Comparison of ENCODE assay signal across 14 cellular contexts in the genomic region with DNA sequence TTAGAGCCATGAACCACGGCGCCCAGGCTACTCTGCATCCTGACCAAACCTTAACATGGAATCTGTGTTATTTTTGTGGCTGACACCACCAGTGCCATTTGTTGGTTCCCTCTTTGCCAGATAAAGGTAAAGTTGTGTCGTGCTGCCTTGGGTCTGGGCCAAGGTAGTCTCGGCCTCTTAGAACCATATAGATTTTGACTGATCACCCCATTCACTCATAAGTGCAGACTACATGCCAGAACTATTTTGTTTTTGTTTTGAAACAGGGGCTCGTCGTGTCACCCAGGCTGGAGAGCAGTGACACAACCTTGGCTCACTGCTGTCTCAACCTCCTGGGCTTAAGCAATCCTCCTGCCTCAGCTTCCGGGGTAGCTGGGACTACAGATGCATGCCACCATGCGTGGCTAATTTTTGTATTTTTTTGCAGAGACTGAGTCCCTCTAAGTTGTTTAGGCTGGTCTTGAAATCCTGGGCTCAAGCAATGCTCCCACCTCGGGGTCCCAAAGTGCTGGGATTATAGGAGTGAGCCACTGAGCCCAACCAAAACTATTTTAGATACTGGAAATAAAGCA. TPM values are rescaled to one million over a fixed set of nuclear protein-coding genes. Genes with fewer than 3 reads are reported as not detected.
A peak's percentile ranks its signal among the peaks of the same experiment; 100 is the strongest.
DNase-seq lines count a peak whose midpoint lies in the region; ATAC-seq and TF ChIP-seq lines count a peak whose summit lies in the region.
"Had no signal": no experiment of that assay in that cellular context is flagged by ENCODE, and none has a peak within 500 bp of the region (broad histone marks: within the 10 kb centered on the region; RNA-seq: fewer than 3 reads in every experiment).

No MANE protein-coding gene starts in this region.

- H3K9me3 ChIP-seq in mesenchymal stem cell (ENCODE audit: control insufficient read depth, low read length), result no peaks in the 10 kb centered on the region
- H3K9me3 ChIP-seq in CD8-positive, alpha-beta T cell (ENCODE audit: low read length), result no peaks in the 10 kb centered on the region

- H3K4ac ChIP-seq in mesenchymal stem cell (ENCODE audit: low read depth in 1 of 2, low read length in 2 of 2), result no peak overlapping the region

- peaks cover 25% of the 10 kb centered on the region for H3K27me3 Mint-ChIP-seq in CD8-positive, alpha-beta T cell (ENCODE audit: low read depth)

- H3K4me3 ChIP-seq in cardiac fibroblast (replicated peaks in 1 of 2; ENCODE audit: low read depth in 2 of 2, low read length in 2 of 2), result no peak overlapping the region
- no peak overlapping the region for H3K4me3 ChIP-seq in mesenchymal stem cell (ENCODE audit: insufficient read depth in 1 of 2, low read depth in 1 of 2, low read length in 2 of 2)
- H3K4me3 ChIP-seq in CD8-positive, alpha-beta T cell (ENCODE audit: low read depth, low read length), result no peak overlapping the region

- H3K27ac Mint-ChIP-seq in CD8-positive, alpha-beta T cell, result no peak overlapping the region
- H3K27ac Mint-ChIP-seq: activated T-cell treated with anti-CD3 and anti-CD28 coated beads, Interleukin-2, amount 50 U/mL, for 72 hours had no signal

- H3K4me1 Mint-ChIP-seq in CD8-positive, alpha-beta T cell (ENCODE audit: low read depth), result no peaks in the 10 kb centered on the region

- H3K9ac ChIP-seq in mesenchymal stem cell (ENCODE audit: low read length), result peak overlapping the region; percentile 24

- H2BK120ac ChIP-seq in mesenchymal stem cell (ENCODE audit: low read depth, low read length), result peak overlapping the region; percentile 37

- POLR2A ChIA-PET in CD8-positive, alpha-beta T cell (lab: Charles Lee), result no interaction called here

- H2BK12ac ChIP-seq in mesenchymal stem cell (ENCODE audit: low read length in 2 of 2), result peak overlapping the region; percentile 70 to 83

- no peak overlapping the region for H2AK5ac ChIP-seq in mesenchymal stem cell (ENCODE audit: low read length, severe bottlenecking)

- H3K4me1 ChIP-seq in mesenchymal stem cell (ENCODE audit: control insufficient read depth, insufficient read depth, low read depth, low read length), result peaks cover 4% of the 10 kb centered on the region
- no peaks in the 10 kb centered on the region for H3K4me1 ChIP-seq in CD8-positive, alpha-beta T cell (ENCODE audit: insufficient read depth, low read length)

- peak overlapping the region; percentile 12 for H2BK15ac ChIP-seq in mesenchymal stem cell (ENCODE audit: low read depth, poor library complexity, severe bottlenecking)

- H3K79me1 ChIP-seq in mesenchymal stem cell (replicated peaks; ENCODE audit: low read length, poor library complexity, severe bottlenecking), result no peaks in the 10 kb centered on the region

- peak overlapping the region in 1 of 2 experiments; percentile 28 for H3K18ac ChIP-seq in mesenchymal stem cell (ENCODE audit: low read depth in 1 of 2, low read length in 2 of 2)

- H3K4me3 Mint-ChIP-seq in CD8-positive, alpha-beta T cell, result no peak overlapping the region
- H3K4me3 Mint-ChIP-seq: activated T-cell treated with anti-CD3 and anti-CD28 coated beads, Interleukin-2, amount 50 U/mL, for 72 hours had no signal

- peak overlapping the region; percentile 82 for H4K8ac ChIP-seq in mesenchymal stem cell (ENCODE audit: low read length)

- H3K14ac ChIP-seq in mesenchymal stem cell (ENCODE audit: low read length in 2 of 2), result no peak overlapping the region

- no peak overlapping the region for H2BK5ac ChIP-seq in mesenchymal stem cell (ENCODE audit: low read depth, low read length, poor library complexity, severe bottlenecking)

- no peaks in the 10 kb centered on the region for H3K27me3 ChIP-seq in mesenchymal stem cell (ENCODE audit: control insufficient read depth in 1 of 2, insufficient read depth in 1 of 2, low read length in 2 of 2)
- H3K27me3 ChIP-seq in CD8-positive, alpha-beta T cell (ENCODE audit: insufficient read depth, low read length), result no peaks in the 10 kb centered on the region

- H2AFZ ChIP-seq in mesenchymal stem cell (ENCODE audit: low read depth, low read length), result no peak overlapping the region

- DNase-seq in EL (peak; percentile 44), NOMO-1 treated with DMSO at 0.1 percent for 48 hours (lab: John Stamatoyannopoulos, UW; ENCODE audit: unreplicated experiment) (peak; percentile 68), cardiac fibroblast (ENCODE audit: low read depth in 2 of 2) (peak; percentile 49 to 80), mesenchymal stem cell (peak; percentile 39), NAMALWA (ENCODE audit: low spot score) (no peak), OCI-M2 (lab: John Stamatoyannopoulos, UW; ENCODE audit: unreplicated experiment) (no peak), NCI-H345 treated with DMSO at 0.1 percent for 48 hours (lab: John Stamatoyannopoulos, UW; ENCODE audit: unreplicated experiment) (no peak)
- no peak for DNase-seq in CD8-positive, alpha-beta T cell
- DNase-seq: activated CD4-positive, CD25-positive, alpha-beta regulatory T cell treated with anti-CD3 and anti-CD28 coated beads, Interleukin-2, amount 50 U/mL, for 72 hours; activated T-cell treated with anti-CD3 and anti-CD28 coated beads, Interleukin-2, amount 50 U/mL, for 72 hours; posterior cingulate gyrus; SHP77; stimulated activated CD4-positive, alpha-beta T cell treated with anti-CD3 and anti-CD28 coated beads, Interleukin-2, amount 100 ng/mL, for 48 hours; stimulated activated naive CD8-positive, alpha-beta T cell treated with anti-CD3 and anti-CD28 coated beads, Interleukin-15, Interleukin-2, amounts not matched to agents 100 U/mL and 50 U/mL, for 24 hours had no signal

- TF ChIP-seq CTCF in cardiac fibroblast (IDR thresholded peaks at IDR 0.05; ENCODE audit: low read depth, low read length), result no peak
- no peak for TF ChIP-seq CTCF in CD8-positive, alpha-beta T cell (IDR thresholded peaks at IDR 0.05)

- no peak for ATAC-seq in CD8-positive, alpha-beta T cell
- ATAC-seq: activated T-cell treated with anti-CD3 and anti-CD28 coated beads, Interleukin-2, amount 50 U/mL, for 72 hours; stimulated activated naive CD8-positive, alpha-beta T cell treated with anti-CD3 and anti-CD28 coated beads, Interleukin-15, Interleukin-2, amounts not matched to agents 100 U/mL and 50 U/mL, for 24 hours had no signal

- H3K27ac ChIP-seq in mesenchymal stem cell (ENCODE audit: low read length, poor library complexity, severe bottlenecking), result no peak overlapping the region
- no peak overlapping the region for H3K27ac ChIP-seq in CD8-positive, alpha-beta T cell (ENCODE audit: low read depth, low read length)

- 76% methylated on average over 8 of the region's 9 CpGs for WGBS in mesenchymal stem cell

- H3K36me3 Mint-ChIP-seq in CD8-positive, alpha-beta T cell, result no peaks in the 10 kb centered on the region

- H3K9me3 Mint-ChIP-seq in CD8-positive, alpha-beta T cell, result no peaks in the 10 kb centered on the region
- H3K9me3 Mint-ChIP-seq: activated T-cell treated with anti-CD3 and anti-CD28 coated beads, Interleukin-2, amount 50 U/mL, for 72 hours had no signal

- H3K23ac ChIP-seq in mesenchymal stem cell (ENCODE audit: low read length in 2 of 2), result no peak overlapping the region

- CTCF ChIA-PET in CD8-positive, alpha-beta T cell (lab: Charles Lee), result no interaction called here

- H3K4me2 ChIP-seq in mesenchymal stem cell (ENCODE audit: low read length, poor library complexity, severe bottlenecking), result no peak overlapping the region

- intact Hi-C loops in CD8-positive, alpha-beta T cell (cut with DNase I, micrococcal nuclease), result no loop called here

- no peak overlapping the region for H4K91ac ChIP-seq in mesenchymal stem cell (ENCODE audit: low read length)

- no peaks in the 10 kb centered on the region for H3K36me3 ChIP-seq in mesenchymal stem cell (ENCODE audit: control insufficient read depth in 1 of 2, insufficient read depth in 2 of 2, low read depth in 1 of 2, low read length in 2 of 2)
- no peaks in the 10 kb centered on the region for H3K36me3 ChIP-seq in CD8-positive, alpha-beta T cell (ENCODE audit: insufficient read depth, low read length)

RNA-seq across cellular contexts. Expression of a gene that starts 19.2 kb away (rescaled TPM):
- polyA plus RNA-seq in mesenchymal stem cell (2013, experiment 1 of 2), result 45.9 TPM
- polyA plus RNA-seq in mesenchymal stem cell (2013, experiment 2 of 2), result 43.6 TPM
- total RNA-seq in CD8-positive, alpha-beta T cell, result not detected

RNA-seq across cellular contexts. Expression of a gene that starts 20.8 kb away (rescaled TPM):
- polyA plus RNA-seq in mesenchymal stem cell (2013, experiment 1 of 2), result 2.3 TPM
- polyA plus RNA-seq in mesenchymal stem cell (2013, experiment 2 of 2), result 2.5 TPM
- total RNA-seq in CD8-positive, alpha-beta T cell, result 1 to 10 TPM; 5.6 to 6.3 TPM

Comparison
In these comparisons a context has a peak if more than half of its experiments do, and no peak if none do; other contexts are left out.
1. DNase-seq: peak in EL (single experiment), NOMO-1 treated with DMSO at 0.1 percent for 48 hours (single experiment), cardiac fibroblast (2 of 2) and mesenchymal stem cell (single experiment); none in CD8-positive, alpha-beta T cell (0 of 7), NAMALWA (single experiment), OCI-M2 (single experiment) and NCI-H345 treated with DMSO at 0.1 percent for 48 hours (single experiment).